Comparison of ENCODE assay signal across 8 cellular contexts in genomic region chr5:81393783-81394718, GRCh38. TPM values are rescaled to one million over a fixed set of nuclear protein-coding genes. Genes with fewer than 3 reads are reported as not detected.
DNase-seq lines count a peak whose midpoint lies in the region; ATAC-seq, FAIRE-seq and TF ChIP-seq lines count a peak whose summit lies in the region.

TSS of gene ACOT12 (minus strand) at chr5:81394134. CDS start at chr5:81394114, 20 bp downstream.

- H3K27me3 Mint-ChIP-seq in nephron progenitor cell (ENCODE audit: low read depth, poor library complexity) = peaks cover 31% of the 10 kb centered on the region

- POLR2A ChIA-PET in endothelial cell of umbilical vein (lab: Charles Lee) = interaction anchor here (1.2 kb wide), 1 partner anchor 19 kb away, joined by 4 read pairs; no protein-coding TSS in a partner anchor

- FAIRE-seq in endothelial cell of umbilical vein (lab: Jason Lieb, UNC) = peak; percentile 35

- H3K79me2 ChIP-seq in endothelial cell of umbilical vein (ENCODE audit: control insufficient read depth, insufficient read depth, low read length) = no peaks in the 10 kb centered on the region

- H3K4me1 ChIP-seq in endothelial cell of umbilical vein (ENCODE audit: control insufficient read depth, extremely low read depth, insufficient read depth, low read length) = no peaks in the 10 kb centered on the region

- no peak for ATAC-seq in HG02884 (IDR thresholded peaks at IDR 0.05; ENCODE audit: unreplicated experiment)

- no peaks in the 10 kb centered on the region for H3K9me1 ChIP-seq in endothelial cell of umbilical vein (replicated peaks; ENCODE audit: control insufficient read depth, extremely low read depth, insufficient read depth, low read length)

- TF ChIP-seq CTCF in endothelial cell of umbilical vein (IDR thresholded peaks at IDR 0.05; ENCODE audit: extremely low read depth in 1 of 2, insufficient read depth in 1 of 2, low read depth in 1 of 2, low read length in 2 of 2) (no peak), nephron progenitor cell (IDR thresholded peaks at IDR 0.05) (no peak)

- peak within 1 kb of the TSS; percentile 85 for H2AFZ ChIP-seq in endothelial cell of umbilical vein (ENCODE audit: low read depth, low read length)

- H3K9me3 ChIP-seq in endothelial cell of umbilical vein (replicated peaks; ENCODE audit: control insufficient read depth, insufficient read depth, low read length) = peaks cover 2% of the 10 kb centered on the region

- H3K4me3 Mint-ChIP-seq in nephron progenitor cell = peak within 1 kb of the TSS; percentile 78

- peak within 1 kb of the TSS in 2 of 3 experiments; percentile 19 to 24 for H3K4me3 ChIP-seq in endothelial cell of umbilical vein (replicated peaks in 1 of 3; ENCODE audit: insufficient read depth in 1 of 3, low read depth in 1 of 3, low read length in 3 of 3)

- H3K4me2 ChIP-seq in endothelial cell of umbilical vein (ENCODE audit: insufficient read depth, low read length) = peak within 1 kb of the TSS; percentile 32

- no peak within 1 kb of the TSS for H3K27ac Mint-ChIP-seq in nephron progenitor cell

- H3K9ac ChIP-seq in endothelial cell of umbilical vein (replicated peaks; ENCODE audit: extremely low read depth, insufficient read depth, low read length) = no peak within 1 kb of the TSS

- DNase-seq in AG08396 (ENCODE audit: low spot score) (peak; percentile 53), LHCN-M2 (ENCODE audit: low read depth) (peak; percentile 15), endothelial cell of umbilical vein (ENCODE audit: low read depth, low spot score) (no peak), nephron progenitor cell (peak; percentile 72), NCI-H2171 treated with DMSO at 0.1 percent for 48 hours (lab: John Stamatoyannopoulos, UW) (no peak), NOMO-1 treated with DMSO at 0.1 percent for 48 hours (lab: John Stamatoyannopoulos, UW; ENCODE audit: unreplicated experiment) (no peak), foreskin melanocyte (no peak)

- H3K36me3 Mint-ChIP-seq in nephron progenitor cell (ENCODE audit: low read depth) = no peaks in the 10 kb centered on the region

- TF ChIP-seq POLR2A in endothelial cell of umbilical vein (IDR thresholded peaks at IDR 0.05; ENCODE audit: low read depth, low read length) = no peak

- no TSS peak for BruUV-seq in endothelial cell of umbilical vein (replicated peaks; lab: Mats Ljungman, UMichigan)

- no peaks in the 10 kb centered on the region for H3K9me3 Mint-ChIP-seq in nephron progenitor cell

- H3K27ac ChIP-seq in endothelial cell of umbilical vein (ENCODE audit: insufficient read depth, low read depth, low read length) = no peak within 1 kb of the TSS

- peaks cover 3 to 8% of the 10 kb centered on the region in 2 experiments for H3K27me3 ChIP-seq in endothelial cell of umbilical vein (ENCODE audit: control insufficient read depth in 2 of 2, insufficient read depth in 2 of 2, low read length in 2 of 2)

- no peaks in the 10 kb centered on the region for H3K4me1 Mint-ChIP-seq in nephron progenitor cell

- dilution Hi-C loops in endothelial cell of umbilical vein (cut with MboI; ENCODE audit: extremely low pct_ligation_motif_present, low sequenced_read_pairs) = no loop called here

- H4K20me1 ChIP-seq in endothelial cell of umbilical vein (replicated peaks; ENCODE audit: control insufficient read depth, extremely low read depth, insufficient read depth, low read length) = no peaks in the 10 kb centered on the region

- CTCF ChIA-PET in endothelial cell of umbilical vein (lab: Charles Lee) = interaction anchor here (0.6 to 1.1 kb wide), 2 partner anchors 117 to 463 kb away, joined by 3 read pairs; no protein-coding TSS in a partner anchor

- no peaks in the 10 kb centered on the region for H3K36me3 ChIP-seq in endothelial cell of umbilical vein (ENCODE audit: control insufficient read depth in 2 of 2, extremely low read depth in 1 of 2, insufficient read depth in 2 of 2, low read length in 2 of 2)

- intact Hi-C loops in endothelial cell of umbilical vein (cut with micrococcal nuclease) = no loop called here

TF ChIP-seq in endothelial cell of umbilical vein, 7 proteins besides CTCF, POLR2A, EP300 and RAD21:
- TF ChIP-seq FOS (IDR thresholded peaks at IDR 0.05; ENCODE audit: borderline replicate concordance, insufficient read depth, low read length) (no peak), EZH2 (IDR thresholded peaks at IDR 0.05; ENCODE audit: borderline replicate concordance, low read depth, low read length, severe bottlenecking) (no peak), JUN (IDR thresholded peaks at IDR 0.05; ENCODE audit: borderline replicate concordance, insufficient read depth, insufficient read length, low read depth) (no peak), POLR2AphosphoS5 (IDR thresholded peaks at IDR 0.05; ENCODE audit: insufficient read depth, low read depth, low read length) (no peak), MYC (IDR thresholded peaks at IDR 0.05; ENCODE audit: low read depth, low read length) (no peak)

RNA-seq across cellular contexts. Expression of gene ACOT12, which starts in this region (rescaled TPM):
- total RNA-seq in LHCN-M2 (2014; rRNA removed) (not detected in 2 replicates), endothelial cell of umbilical vein (not detected in 2 replicates)
- polyA plus RNA-seq in LHCN-M2 (2012) = not detected
- not detected in 2 replicates for polyA plus RNA-seq in endothelial cell of umbilical vein
- polyA plus RNA-seq in endothelial cell of umbilical vein (2011; cell fraction: cytosol; rRNA removed) = 0.14 TPM in 1 of 2 replicates, not detected in the other
- not detected in 2 replicates for polyA plus RNA-seq in endothelial cell of umbilical vein (2011; cell fraction: nucleus; rRNA removed)
- not detected in 2 replicates for polyA plus RNA-seq in endothelial cell of umbilical vein (2012)
- not detected in 2 replicates for polyA minus RNA-seq in endothelial cell of umbilical vein
- not detected for polyA minus RNA-seq in endothelial cell of umbilical vein (2011; cell fraction: cytosol; rRNA and poly(A)+ RNA removed)
- polyA minus RNA-seq in endothelial cell of umbilical vein (2011; cell fraction: nucleus; rRNA and poly(A)+ RNA removed) = not detected in 2 replicates

Comparison
In these comparisons a context has a peak if more than half of its experiments do, and no peak if none do; other contexts are left out.
1. Peak in DNase-seq in LHCN-M2; RNA of the gene not detected or under 1 TPM.
2. DNase-seq: peak in AG08396 (single experiment) and nephron progenitor cell (single experiment); none in endothelial cell of umbilical vein (single experiment), NCI-H2171 treated with DMSO at 0.1 percent for 48 hours (single experiment), NOMO-1 treated with DMSO at 0.1 percent for 48 hours (single experiment) and foreskin melanocyte (single experiment).